In genomic region chrX:18793601-18794089, GRCh38 we compare ENCODE assay signal across 10 cellular contexts.
DNase-seq lines count a peak whose midpoint lies in the region; ATAC-seq, FAIRE-seq and TF ChIP-seq lines count a peak whose summit lies in the region.
"Had no signal": no experiment of that assay in that cellular context is flagged by ENCODE, and none has a peak within 500 bp of the region (broad histone marks: within the 10 kb centered on the region; RNA-seq: fewer than 3 reads in every experiment).

No MANE protein-coding gene starts in this region.

- H3K27me3 Mint-ChIP-seq in MCF 10A (ENCODE audit: insufficient read depth, unreplicated experiment) = no peaks in the 10 kb centered on the region
- H3K27me3 Mint-ChIP-seq in activated CD4-positive, alpha-beta T cell treated with anti-CD3 and anti-CD28 coated beads, Interleukin-2, amount 10 ng/mL, durations not matched to agents 7 days and 5 days = no peaks in the 10 kb centered on the region
- H3K27me3 Mint-ChIP-seq: activated naive CD8-positive, alpha-beta T cell had no signal

- H3K4me2 ChIP-seq in mammary epithelial cell (ENCODE audit: insufficient read depth, low read depth, low read length) = no peak overlapping the region

- in situ Hi-C loops in mammary epithelial cell (cut with MboI; ENCODE audit: low sequenced_read_pairs in 2 of 2) = no loop called here

- H3K9me3 ChIP-seq in mammary epithelial cell (replicated peaks; ENCODE audit: insufficient read depth, low read length) (no peaks in the 10 kb centered on the region), RWPE2 (ENCODE audit: severe bottlenecking) (no peaks in the 10 kb centered on the region)

- H3K79me2 ChIP-seq in mammary epithelial cell (ENCODE audit: insufficient read depth, low read length) = no peaks in the 10 kb centered on the region

- H3K27ac ChIP-seq in mammary epithelial cell (ENCODE audit: insufficient read depth, low read depth, low read length) = no peak overlapping the region
- H3K27ac ChIP-seq in RWPE2 (ENCODE audit: poor library complexity, severe bottlenecking) = no peak overlapping the region
- no peak overlapping the region for H3K27ac ChIP-seq in foreskin keratinocyte

- DNase-seq in MCF 10A (ENCODE audit: unreplicated experiment) (peak; percentile 11), mammary epithelial cell (no peak), RWPE2 (ENCODE audit: low spot score) (no peak), foreskin keratinocyte (peak; percentile 7 to 25), urothelium cell line (ENCODE audit: low spot score) (peak; percentile 9), SHP77 treated with DMSO at 0.1 percent for 48 hours (lab: John Stamatoyannopoulos, UW) (no peak), GDM1 (lab: John Stamatoyannopoulos, UW) (no peak)
- DNase-seq in activated CD4-positive, alpha-beta T cell treated with anti-CD3 and anti-CD28 coated beads, Interleukin-2, amount 10 ng/mL, durations not matched to agents 7 days and 5 days = no peak

- no peak for TF ChIP-seq CTCF in MCF 10A (IDR thresholded peaks at IDR 0.05; ENCODE audit: unreplicated experiment)
- no peak for TF ChIP-seq CTCF in mammary epithelial cell (conservative IDR thresholded peaks at IDR 0.05 in 1 of 2, IDR thresholded peaks at IDR 0.05 in 1 of 2; ENCODE audit: extremely low read depth in 1 of 2, insufficient read depth in 1 of 2, low read depth in 1 of 2, low read length in 2 of 2)
- TF ChIP-seq CTCF in RWPE2 (IDR thresholded peaks at IDR 0.05; ENCODE audit: poor library complexity, severe bottlenecking) = no peak
- no peak for TF ChIP-seq CTCF in foreskin keratinocyte (conservative IDR thresholded peaks at IDR 0.05)

- 46% methylated on average over 7 of the region's 7 CpGs for WGBS in mammary epithelial cell (ENCODE audit: low coverage, missing lambda C conversion rate)

- H3K4me1 ChIP-seq in mammary epithelial cell (ENCODE audit: insufficient read depth, low read length) (no peaks in the 10 kb centered on the region), RWPE2 (ENCODE audit: insufficient read depth, poor library complexity, severe bottlenecking) (peaks cover 5% of the 10 kb centered on the region), foreskin keratinocyte (no peaks in the 10 kb centered on the region)

- H2AFZ ChIP-seq in mammary epithelial cell (ENCODE audit: low read depth, low read length) = no peak overlapping the region

- no peak overlapping the region for H3K27ac Mint-ChIP-seq in MCF 10A (ENCODE audit: low read depth, unreplicated experiment)
- H3K27ac Mint-ChIP-seq in activated CD4-positive, alpha-beta T cell treated with anti-CD3 and anti-CD28 coated beads, Interleukin-2, amount 10 ng/mL, durations not matched to agents 7 days and 5 days = no peak overlapping the region
- H3K27ac Mint-ChIP-seq: activated naive CD8-positive, alpha-beta T cell; T-helper 2 cell treated with Interferon-gamma antibody and Interleukin-4, amounts not matched to agents 5 μg/mL and 100 μg/mL, for 36 hours had no signal

- intact Hi-C loops in MCF 10A (cut with micrococcal nuclease) (no loop called here), mammary epithelial cell (cut with micrococcal nuclease) (no loop called here)

- BruUV-seq in MCF 10A (replicated peaks; lab: Mats Ljungman, UMichigan) (no TSS peak), mammary epithelial cell (replicated peaks; lab: Mats Ljungman, UMichigan) (no TSS peak)

- POLR2A ChIA-PET in MCF 10A (lab: Yijun Ruan, JAX) = no interaction called here
- POLR2A ChIA-PET in activated CD4-positive, alpha-beta T cell treated with anti-CD3 and anti-CD28 coated beads, Interleukin-2, amount 10 ng/mL, durations not matched to agents 7 days and 5 days (lab: Charles Lee) = no interaction called here

- no peaks in the 10 kb centered on the region for H3K4me1 Mint-ChIP-seq in MCF 10A (ENCODE audit: insufficient read depth, unreplicated experiment)
- no peaks in the 10 kb centered on the region for H3K4me1 Mint-ChIP-seq in activated CD4-positive, alpha-beta T cell treated with anti-CD3 and anti-CD28 coated beads, Interleukin-2, amount 10 ng/mL, durations not matched to agents 7 days and 5 days

- H3K4me3 Mint-ChIP-seq in MCF 10A (ENCODE audit: unreplicated experiment) = no peak overlapping the region
- no peak overlapping the region for H3K4me3 Mint-ChIP-seq in activated CD4-positive, alpha-beta T cell treated with anti-CD3 and anti-CD28 coated beads, Interleukin-2, amount 10 ng/mL, durations not matched to agents 7 days and 5 days
- H3K4me3 Mint-ChIP-seq: activated naive CD8-positive, alpha-beta T cell; T-helper 2 cell treated with Interferon-gamma antibody and Interleukin-4, amounts not matched to agents 5 μg/mL and 100 μg/mL, for 36 hours had no signal

- no peaks in the 10 kb centered on the region for H3K36me3 Mint-ChIP-seq in MCF 10A (ENCODE audit: insufficient read depth, unreplicated experiment)
- no peaks in the 10 kb centered on the region for H3K36me3 Mint-ChIP-seq in activated CD4-positive, alpha-beta T cell treated with anti-CD3 and anti-CD28 coated beads, Interleukin-2, amount 10 ng/mL, durations not matched to agents 7 days and 5 days (ENCODE audit: low read depth)
- H3K36me3 Mint-ChIP-seq: activated naive CD8-positive, alpha-beta T cell had no signal

- dilution Hi-C loops in mammary epithelial cell (cut with HindIII; ENCODE audit: low sequenced_read_pairs) = no loop called here

- FAIRE-seq in urothelium cell line (lab: Jason Lieb, UNC) = no peak

- no peaks in the 10 kb centered on the region for H3K27me3 ChIP-seq in mammary epithelial cell (ENCODE audit: insufficient read depth, low read length)
- no peaks in the 10 kb centered on the region for H3K27me3 ChIP-seq in RWPE2 (ENCODE audit: insufficient read depth, poor library complexity, severe bottlenecking)
- H3K27me3 ChIP-seq in foreskin keratinocyte = no peaks in the 10 kb centered on the region

- CTCF ChIA-PET in MCF 10A (lab: Yijun Ruan, JAX) = no interaction called here
- CTCF ChIA-PET in mammary epithelial cell (lab: Charles Lee; ENCODE audit: low non-redundant PET) = no interaction called here
- CTCF ChIA-PET in activated CD4-positive, alpha-beta T cell treated with anti-CD3 and anti-CD28 coated beads, Interleukin-2, amount 10 ng/mL, durations not matched to agents 7 days and 5 days (lab: Charles Lee) = interaction anchor here (0.6 kb wide), 1 partner anchor 996 kb away, joined by 3 read pairs; no protein-coding TSS in a partner anchor

- H3K4me3 ChIP-seq in mammary epithelial cell (replicated peaks in 1 of 3; ENCODE audit: insufficient read depth in 1 of 3, low read depth in 2 of 3, low read length in 3 of 3) = no peak overlapping the region
- no peak overlapping the region for H3K4me3 ChIP-seq in RWPE2 (ENCODE audit: severe bottlenecking)

- H3K36me3 ChIP-seq in mammary epithelial cell (ENCODE audit: insufficient read depth, low read length) = no peaks in the 10 kb centered on the region
- no peaks in the 10 kb centered on the region for H3K36me3 ChIP-seq in RWPE2 (ENCODE audit: low read depth)

- no peaks in the 10 kb centered on the region for H4K20me1 ChIP-seq in mammary epithelial cell (ENCODE audit: insufficient read depth, low read length)

- no peak overlapping the region for H3K9ac ChIP-seq in mammary epithelial cell (ENCODE audit: insufficient read depth, low read length)

- no peaks in the 10 kb centered on the region for H3K9me3 Mint-ChIP-seq in MCF 10A (ENCODE audit: unreplicated experiment)
- no peaks in the 10 kb centered on the region for H3K9me3 Mint-ChIP-seq in activated CD4-positive, alpha-beta T cell treated with anti-CD3 and anti-CD28 coated beads, Interleukin-2, amount 10 ng/mL, durations not matched to agents 7 days and 5 days
- H3K9me3 Mint-ChIP-seq: T-helper 2 cell treated with Interferon-gamma antibody and Interleukin-4, amounts not matched to agents 5 μg/mL and 100 μg/mL, for 36 hours had no signal

- ATAC-seq in RWPE2 (ENCODE audit: low read depth) = peak; percentile 41; the same call in 1 of the 3 replicates
- peak; percentile 53 for ATAC-seq in foreskin keratinocyte

Comparison
In these comparisons a context has a peak if more than half of its experiments do, and no peak if none do; other contexts are left out.
1. DNase-seq: peak in MCF 10A (single experiment), foreskin keratinocyte (2 of 2) and urothelium cell line (single experiment); none in mammary epithelial cell (single experiment), RWPE2 (single experiment), SHP77 treated with DMSO at 0.1 percent for 48 hours (single experiment), GDM1 (single experiment) and activated CD4-positive, alpha-beta T cell treated with anti-CD3 and anti-CD28 coated beads, Interleukin-2, amount 10 ng/mL, durations not matched to agents 7 days and 5 days (single experiment).